In genomic region chr6:110664933-110665332, GRCh38 we compare ENCODE assay signal across 13 cellular contexts.
DNase-seq lines count a peak whose midpoint lies in the region; ATAC-seq and TF ChIP-seq lines count a peak whose summit lies in the region.
"Had no signal": no experiment of that assay in that cellular context is flagged by ENCODE, and none has a peak within 500 bp of the region (broad histone marks: within the 10 kb centered on the region; RNA-seq: fewer than 3 reads in every experiment).

No MANE protein-coding gene starts in this region.

- peaks cover 9% of the 10 kb centered on the region for H3K4me1 Mint-ChIP-seq in stimulated activated naive CD8-positive, alpha-beta T cell treated with anti-CD3 and anti-CD28 coated beads, Interleukin-15, Interleukin-2, amounts not matched to agents 100 ng/mL and 50 ng/mL, for 24 hours (ENCODE audit: low read depth)
- no peaks in the 10 kb centered on the region for H3K4me1 Mint-ChIP-seq in stimulated activated naive CD8-positive, alpha-beta T cell treated with anti-CD3 and anti-CD28 coated beads, Interleukin-15, amount 100 ng/mL, for 72 hours

- TF ChIP-seq CTCF in fibroblast of villous mesenchyme (IDR thresholded peaks at IDR 0.05; ENCODE audit: insufficient read depth, low read depth, low read length) (no peak), upper lobe of right lung (IDR thresholded peaks at IDR 0.05) (no peak)

- H3K27me3 ChIP-seq in upper lobe of right lung, result no peaks in the 10 kb centered on the region
- H3K27me3 ChIP-seq: uterus had no signal

- H3K27me3 Mint-ChIP-seq in stimulated activated naive CD8-positive, alpha-beta T cell treated with anti-CD3 and anti-CD28 coated beads, Interleukin-15, Interleukin-2, amounts not matched to agents 100 ng/mL and 50 ng/mL, for 24 hours, result no peaks in the 10 kb centered on the region
- no peaks in the 10 kb centered on the region for H3K27me3 Mint-ChIP-seq in stimulated activated naive CD8-positive, alpha-beta T cell treated with anti-CD3 and anti-CD28 coated beads, Interleukin-15, amount 100 ng/mL, for 72 hours

- peaks cover 18% of the 10 kb centered on the region for H3K36me3 Mint-ChIP-seq in stimulated activated naive CD8-positive, alpha-beta T cell treated with anti-CD3 and anti-CD28 coated beads, Interleukin-15, Interleukin-2, amounts not matched to agents 100 ng/mL and 50 ng/mL, for 24 hours (ENCODE audit: low read depth)
- H3K36me3 Mint-ChIP-seq: natural killer cell had no signal

- no peak overlapping the region for H3K4me3 ChIP-seq in fibroblast of villous mesenchyme (ENCODE audit: low read depth, low read length)
- H3K4me3 ChIP-seq in upper lobe of right lung, result no peak overlapping the region
- H3K4me3 ChIP-seq: uterus had no signal

- no peaks in the 10 kb centered on the region for H3K9me3 Mint-ChIP-seq in stimulated activated naive CD8-positive, alpha-beta T cell treated with anti-CD3 and anti-CD28 coated beads, Interleukin-15, Interleukin-2, amounts not matched to agents 100 ng/mL and 50 ng/mL, for 24 hours
- H3K9me3 Mint-ChIP-seq in stimulated activated naive CD8-positive, alpha-beta T cell treated with anti-CD3 and anti-CD28 coated beads, Interleukin-15, amount 100 ng/mL, for 72 hours, result no peaks in the 10 kb centered on the region
- H3K9me3 Mint-ChIP-seq: activated T-helper 1 cell treated with anti-CD3 and anti-CD28 coated beads, Interleukin-12 subunit alpha, Interleukin-12 subunit beta, Interleukin-2, Interleukin-4 antibody, amounts not matched to agents 30 ng/mL and 10 ng/mL and 1 ng/mL, durations not matched to agents 14 hours and 24 hours and 36 hours; natural killer cell had no signal

- H3K9me3 ChIP-seq in upper lobe of right lung, result no peaks in the 10 kb centered on the region
- H3K9me3 ChIP-seq: uterus had no signal

- peak overlapping the region; percentile 39 for H3K27ac Mint-ChIP-seq in stimulated activated naive CD8-positive, alpha-beta T cell treated with anti-CD3 and anti-CD28 coated beads, Interleukin-15, Interleukin-2, amounts not matched to agents 100 ng/mL and 50 ng/mL, for 24 hours
- no peak overlapping the region for H3K27ac Mint-ChIP-seq in stimulated activated naive CD8-positive, alpha-beta T cell treated with anti-CD3 and anti-CD28 coated beads, Interleukin-15, amount 100 ng/mL, for 72 hours
- H3K27ac Mint-ChIP-seq: activated T-helper 1 cell treated with anti-CD3 and anti-CD28 coated beads, Interleukin-12 subunit alpha, Interleukin-12 subunit beta, Interleukin-2, Interleukin-4 antibody, amounts not matched to agents 30 ng/mL and 10 ng/mL and 1 ng/mL, durations not matched to agents 14 hours and 24 hours and 36 hours had no signal

- no peak for ATAC-seq in stimulated activated naive CD8-positive, alpha-beta T cell treated with anti-CD3 and anti-CD28 coated beads, Interleukin-15, amount 100 ng/mL, for 72 hours
- ATAC-seq in upper lobe of right lung, result peak; percentile 78
- ATAC-seq: natural killer cell had no signal

- peak overlapping the region; percentile 0 for H3K27ac ChIP-seq in upper lobe of right lung
- H3K27ac ChIP-seq: uterus had no signal

- no peak for DNase-seq in stimulated activated naive CD8-positive, alpha-beta T cell treated with anti-CD3 and anti-CD28 coated beads, Interleukin-15, amount 100 ng/mL, for 72 hours
- DNase-seq in NOMO-1 (lab: John Stamatoyannopoulos, UW; ENCODE audit: unreplicated experiment in 2 of 2) (peak; percentile 78 to 97), fibroblast of villous mesenchyme (ENCODE audit: low read depth) (peak; percentile 41), upper lobe of right lung (no peak), GM19238 (ENCODE audit: insufficient read length, low spot score) (no peak), NCI-H446 treated with DMSO at 0.1 percent for 48 hours (lab: John Stamatoyannopoulos, UW) (no peak), NCI-H510A treated with DMSO at 0.1 percent for 48 hours (lab: John Stamatoyannopoulos, UW) (no peak)
- DNase-seq: cortex of kidney, natural killer cell, NCI-H226, uterus had no signal

- intact Hi-C loops in upper lobe of right lung (cut with DNase I), result no loop called here

- no peaks in the 10 kb centered on the region for H3K36me3 ChIP-seq in upper lobe of right lung
- H3K36me3 ChIP-seq: uterus had no signal

- peaks cover 5% of the 10 kb centered on the region for H3K4me1 ChIP-seq in upper lobe of right lung
- H3K4me1 ChIP-seq: uterus had no signal

- no peak overlapping the region for H3K4me3 Mint-ChIP-seq in stimulated activated naive CD8-positive, alpha-beta T cell treated with anti-CD3 and anti-CD28 coated beads, Interleukin-15, Interleukin-2, amounts not matched to agents 100 ng/mL and 50 ng/mL, for 24 hours
- no peak overlapping the region for H3K4me3 Mint-ChIP-seq in stimulated activated naive CD8-positive, alpha-beta T cell treated with anti-CD3 and anti-CD28 coated beads, Interleukin-15, amount 100 ng/mL, for 72 hours
- H3K4me3 Mint-ChIP-seq: activated T-helper 1 cell treated with anti-CD3 and anti-CD28 coated beads, Interleukin-12 subunit alpha, Interleukin-12 subunit beta, Interleukin-2, Interleukin-4 antibody, amounts not matched to agents 30 ng/mL and 10 ng/mL and 1 ng/mL, durations not matched to agents 14 hours and 24 hours and 36 hours; natural killer cell had no signal

Comparison
In these comparisons a context has a peak if more than half of its experiments do, and no peak if none do; other contexts are left out.
1. DNase-seq: peak in NOMO-1 (2 of 2) and fibroblast of villous mesenchyme (single experiment); none in stimulated activated naive CD8-positive, alpha-beta T cell treated with anti-CD3 and anti-CD28 coated beads, Interleukin-15, amount 100 ng/mL, for 72 hours (0 of 2), upper lobe of right lung (single experiment), GM19238 (single experiment), NCI-H446 treated with DMSO at 0.1 percent for 48 hours (single experiment) and NCI-H510A treated with DMSO at 0.1 percent for 48 hours (single experiment).